ENCODE assay signal across 8 cellular contexts in the genomic region with DNA sequence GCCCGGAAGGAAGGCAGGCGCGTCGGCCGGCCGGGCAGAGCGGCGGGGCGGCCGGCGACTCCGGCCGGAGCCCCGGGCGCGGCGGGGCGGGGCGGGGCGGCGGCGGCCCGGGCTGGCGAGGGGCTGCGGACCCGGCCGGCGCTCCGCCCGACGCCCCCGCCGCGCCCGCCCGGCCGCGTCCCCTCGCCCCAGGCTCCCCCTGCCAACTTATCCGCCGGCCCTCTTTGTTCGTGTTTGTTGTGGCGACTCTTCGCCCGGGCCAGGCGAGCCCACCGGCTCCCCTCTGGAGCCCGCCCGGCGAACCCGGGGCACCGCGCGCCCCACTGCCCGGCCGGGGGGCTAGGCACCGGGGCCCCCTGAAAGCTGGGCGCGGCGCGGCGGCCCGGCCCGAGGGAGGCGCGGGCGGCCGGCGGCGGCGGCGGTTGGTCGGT. TPM values are rescaled to one million over a fixed set of nuclear protein-coding genes. Genes with fewer than 3 reads are reported as not detected.
DNase-seq lines count a peak whose midpoint lies in the region; ATAC-seq and TF ChIP-seq lines count a peak whose summit lies in the region.

No MANE protein-coding gene starts in this region.

- peaks cover 9% of the 10 kb centered on the region for H3K4me1 ChIP-seq in Loucy (ENCODE audit: insufficient read depth, low read length, poor library complexity, severe bottlenecking)
- no peaks in the 10 kb centered on the region for H3K4me1 ChIP-seq in mesodermal cell (ENCODE audit: control insufficient read depth, insufficient read depth, low read length, poor library complexity, severe bottlenecking)

- H3K27ac ChIP-seq in coronary artery (peak overlapping the region; percentile 99 to 100), mesodermal cell (ENCODE audit: low read depth, low read length, severe bottlenecking) (peak overlapping the region; percentile 94)

- TF ChIP-seq POLR2A in erythroblast (IDR thresholded peaks at IDR 0.05; ENCODE audit: low read length) = no peak

- peak overlapping the region; percentile 64 for H3K9ac ChIP-seq in Loucy (ENCODE audit: low read depth, low read length, poor library complexity, severe bottlenecking)

- peak overlapping the region; percentile 81; the same call in 1 of the 2 replicates for H2AFZ ChIP-seq in Loucy (ENCODE audit: low read length)

- H3K36me3 ChIP-seq in Loucy (ENCODE audit: insufficient read depth, low read length) (no peaks in the 10 kb centered on the region), mesodermal cell (ENCODE audit: control insufficient read depth, insufficient read depth, low read length) (peaks cover 5% of the 10 kb centered on the region)

- H3K4me2 ChIP-seq in Loucy (ENCODE audit: low read depth, low read length, poor library complexity, severe bottlenecking) = peak overlapping the region; percentile 73

- 1% methylated on average over 23 to 55 of the region's 73 CpGs for WGBS in mesodermal cell (ENCODE audit: insufficient coverage in 2 of 2), 2 experiments

- peaks cover 9% of the 10 kb centered on the region; the same call in 1 of the 2 replicates for H3K79me2 ChIP-seq in Loucy (ENCODE audit: insufficient read depth, low read length)

- H3K4me3 ChIP-seq in Loucy (ENCODE audit: low read length, poor library complexity, severe bottlenecking) = peak overlapping the region; percentile 77
- H3K4me3 ChIP-seq in coronary artery = peak overlapping the region; percentile 99
- H3K4me3 ChIP-seq in mesodermal cell (ENCODE audit: extremely low read depth, insufficient read depth, low read length, poor library complexity, severe bottlenecking) = peak overlapping the region; percentile 84

- H3K9me3 ChIP-seq in Loucy (ENCODE audit: insufficient read depth, low read depth, low read length) (no peaks in the 10 kb centered on the region), mesodermal cell (ENCODE audit: control insufficient read depth, low read length) (peaks cover 5% of the 10 kb centered on the region)

- TF ChIP-seq CTCF in Loucy (conservative IDR thresholded peaks at IDR 0.05; ENCODE audit: low read length) (no peak), coronary artery (IDR thresholded peaks at IDR 0.05) (no peak)

- ATAC-seq in GM19455 (IDR thresholded peaks at IDR 0.05; ENCODE audit: unreplicated experiment) (peak; percentile 19), HG03196 (IDR thresholded peaks at IDR 0.05; ENCODE audit: unreplicated experiment) (no peak)

- H4K20me1 ChIP-seq in Loucy (ENCODE audit: insufficient read depth, low read length, poor library complexity, severe bottlenecking) = no peaks in the 10 kb centered on the region

- H3F3A ChIP-seq in Loucy (ENCODE audit: low read depth) = no peaks in the 10 kb centered on the region

- no peaks in the 10 kb centered on the region for H3K9me2 ChIP-seq in Loucy (replicated peaks; ENCODE audit: low read depth, low read length)

- H3K27me3 ChIP-seq in Loucy (ENCODE audit: insufficient read depth, low read length, poor library complexity, severe bottlenecking) = no peaks in the 10 kb centered on the region

- DNase-seq in CD1c-positive myeloid dendritic cell (ENCODE audit: extremely low spot score) (peak; percentile 17), coronary artery (ENCODE audit: low spot score) (no peak), erythroblast (lab: John Stamatoyannopoulos, UW) (no peak), SKM-1 (lab: John Stamatoyannopoulos, UW; ENCODE audit: unreplicated experiment) (no peak)

RNA-seq across cellular contexts. Expression of a gene that starts 0.5 kb away (rescaled TPM):
- 12.5 TPM for polyA plus RNA-seq in mesodermal cell (2013, experiment 1 of 2)
- polyA plus RNA-seq in mesodermal cell (2013, experiment 2 of 2) = 8.2 TPM
